1 cellular context compared by ENCODE assay signal in genomic region chr7:131948434-131949053, GRCh38.
TF ChIP-seq lines count a peak whose summit lies in the region.

No MANE protein-coding gene starts in this region.

TF ChIP-seq in SK-N-SH, 30 proteins besides CTCF, POLR2A, EP300 and RAD21 (continued from another document):
- no peak for TF ChIP-seq ZBTB33 (IDR thresholded peaks at IDR 0.05; ENCODE audit: borderline replicate concordance, low read depth)
- peak; percentile 46; the same call in 1 of the 2 replicates for TF ChIP-seq FOSL2 (IDR thresholded peaks at IDR 0.05; ENCODE audit: borderline replicate concordance, low read depth)
- TF ChIP-seq RXRA (IDR thresholded peaks at IDR 0.05; ENCODE audit: borderline replicate concordance, low read depth): peak; percentile 28; the same call in 1 of the 2 replicates
- no peak for TF ChIP-seq USF1 (IDR thresholded peaks at IDR 0.05; ENCODE audit: borderline replicate concordance, low read depth)
- TF ChIP-seq NFIC (IDR thresholded peaks at IDR 0.05; ENCODE audit: borderline replicate concordance): peak; percentile 64; the same call in 1 of the 2 replicates
- TF ChIP-seq POLR2AphosphoS5 (IDR thresholded peaks at IDR 0.05; ENCODE audit: low read depth, low read length): no peak
- peak; percentile 36; the same call in 1 of the 2 replicates for TF ChIP-seq TCF12 (IDR thresholded peaks at IDR 0.05)
- no peak for TF ChIP-seq USF2 (IDR thresholded peaks at IDR 0.05; ENCODE audit: borderline replicate concordance, low read depth, low read length)
- TF ChIP-seq GABPA (IDR thresholded peaks at IDR 0.05; ENCODE audit: low read depth): no peak
- no peak for TF ChIP-seq FOXJ3 (CRISPR knock-in tag; IDR thresholded peaks at IDR 0.05)
- no peak for TF ChIP-seq REST (IDR thresholded peaks at IDR 0.05; ENCODE audit: low read depth, low read length)
TF ChIP-seq in SK-N-SH: peak in this region for 7.
